1 cellular context compared by ENCODE assay signal in the genomic region with DNA sequence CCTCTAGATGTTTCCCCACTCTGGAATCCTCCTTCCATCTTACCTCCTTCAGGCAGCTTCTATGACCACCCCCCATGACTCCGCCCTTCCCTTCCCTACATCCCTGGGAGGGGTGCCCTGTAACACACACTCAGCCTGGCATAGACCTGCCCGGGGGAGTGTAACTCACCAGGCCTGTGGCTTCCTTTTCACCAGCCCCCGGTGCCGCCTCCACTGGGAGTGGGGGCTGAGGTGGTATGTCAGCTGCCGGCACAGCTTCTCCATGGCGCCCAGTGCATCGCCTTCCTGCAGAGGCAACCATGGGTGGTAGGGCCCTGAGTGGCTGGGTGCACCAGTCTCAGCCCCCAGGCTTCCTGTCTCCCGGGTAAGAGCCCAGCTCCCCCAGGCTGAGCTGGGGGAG.
TF ChIP-seq lines count a peak whose summit lies in the region.

No MANE protein-coding gene starts in this region.

TF ChIP-seq in GM23338, 12 proteins besides CTCF, POLR2A, EP300 and RAD21:
- TF ChIP-seq, protein P1, sequence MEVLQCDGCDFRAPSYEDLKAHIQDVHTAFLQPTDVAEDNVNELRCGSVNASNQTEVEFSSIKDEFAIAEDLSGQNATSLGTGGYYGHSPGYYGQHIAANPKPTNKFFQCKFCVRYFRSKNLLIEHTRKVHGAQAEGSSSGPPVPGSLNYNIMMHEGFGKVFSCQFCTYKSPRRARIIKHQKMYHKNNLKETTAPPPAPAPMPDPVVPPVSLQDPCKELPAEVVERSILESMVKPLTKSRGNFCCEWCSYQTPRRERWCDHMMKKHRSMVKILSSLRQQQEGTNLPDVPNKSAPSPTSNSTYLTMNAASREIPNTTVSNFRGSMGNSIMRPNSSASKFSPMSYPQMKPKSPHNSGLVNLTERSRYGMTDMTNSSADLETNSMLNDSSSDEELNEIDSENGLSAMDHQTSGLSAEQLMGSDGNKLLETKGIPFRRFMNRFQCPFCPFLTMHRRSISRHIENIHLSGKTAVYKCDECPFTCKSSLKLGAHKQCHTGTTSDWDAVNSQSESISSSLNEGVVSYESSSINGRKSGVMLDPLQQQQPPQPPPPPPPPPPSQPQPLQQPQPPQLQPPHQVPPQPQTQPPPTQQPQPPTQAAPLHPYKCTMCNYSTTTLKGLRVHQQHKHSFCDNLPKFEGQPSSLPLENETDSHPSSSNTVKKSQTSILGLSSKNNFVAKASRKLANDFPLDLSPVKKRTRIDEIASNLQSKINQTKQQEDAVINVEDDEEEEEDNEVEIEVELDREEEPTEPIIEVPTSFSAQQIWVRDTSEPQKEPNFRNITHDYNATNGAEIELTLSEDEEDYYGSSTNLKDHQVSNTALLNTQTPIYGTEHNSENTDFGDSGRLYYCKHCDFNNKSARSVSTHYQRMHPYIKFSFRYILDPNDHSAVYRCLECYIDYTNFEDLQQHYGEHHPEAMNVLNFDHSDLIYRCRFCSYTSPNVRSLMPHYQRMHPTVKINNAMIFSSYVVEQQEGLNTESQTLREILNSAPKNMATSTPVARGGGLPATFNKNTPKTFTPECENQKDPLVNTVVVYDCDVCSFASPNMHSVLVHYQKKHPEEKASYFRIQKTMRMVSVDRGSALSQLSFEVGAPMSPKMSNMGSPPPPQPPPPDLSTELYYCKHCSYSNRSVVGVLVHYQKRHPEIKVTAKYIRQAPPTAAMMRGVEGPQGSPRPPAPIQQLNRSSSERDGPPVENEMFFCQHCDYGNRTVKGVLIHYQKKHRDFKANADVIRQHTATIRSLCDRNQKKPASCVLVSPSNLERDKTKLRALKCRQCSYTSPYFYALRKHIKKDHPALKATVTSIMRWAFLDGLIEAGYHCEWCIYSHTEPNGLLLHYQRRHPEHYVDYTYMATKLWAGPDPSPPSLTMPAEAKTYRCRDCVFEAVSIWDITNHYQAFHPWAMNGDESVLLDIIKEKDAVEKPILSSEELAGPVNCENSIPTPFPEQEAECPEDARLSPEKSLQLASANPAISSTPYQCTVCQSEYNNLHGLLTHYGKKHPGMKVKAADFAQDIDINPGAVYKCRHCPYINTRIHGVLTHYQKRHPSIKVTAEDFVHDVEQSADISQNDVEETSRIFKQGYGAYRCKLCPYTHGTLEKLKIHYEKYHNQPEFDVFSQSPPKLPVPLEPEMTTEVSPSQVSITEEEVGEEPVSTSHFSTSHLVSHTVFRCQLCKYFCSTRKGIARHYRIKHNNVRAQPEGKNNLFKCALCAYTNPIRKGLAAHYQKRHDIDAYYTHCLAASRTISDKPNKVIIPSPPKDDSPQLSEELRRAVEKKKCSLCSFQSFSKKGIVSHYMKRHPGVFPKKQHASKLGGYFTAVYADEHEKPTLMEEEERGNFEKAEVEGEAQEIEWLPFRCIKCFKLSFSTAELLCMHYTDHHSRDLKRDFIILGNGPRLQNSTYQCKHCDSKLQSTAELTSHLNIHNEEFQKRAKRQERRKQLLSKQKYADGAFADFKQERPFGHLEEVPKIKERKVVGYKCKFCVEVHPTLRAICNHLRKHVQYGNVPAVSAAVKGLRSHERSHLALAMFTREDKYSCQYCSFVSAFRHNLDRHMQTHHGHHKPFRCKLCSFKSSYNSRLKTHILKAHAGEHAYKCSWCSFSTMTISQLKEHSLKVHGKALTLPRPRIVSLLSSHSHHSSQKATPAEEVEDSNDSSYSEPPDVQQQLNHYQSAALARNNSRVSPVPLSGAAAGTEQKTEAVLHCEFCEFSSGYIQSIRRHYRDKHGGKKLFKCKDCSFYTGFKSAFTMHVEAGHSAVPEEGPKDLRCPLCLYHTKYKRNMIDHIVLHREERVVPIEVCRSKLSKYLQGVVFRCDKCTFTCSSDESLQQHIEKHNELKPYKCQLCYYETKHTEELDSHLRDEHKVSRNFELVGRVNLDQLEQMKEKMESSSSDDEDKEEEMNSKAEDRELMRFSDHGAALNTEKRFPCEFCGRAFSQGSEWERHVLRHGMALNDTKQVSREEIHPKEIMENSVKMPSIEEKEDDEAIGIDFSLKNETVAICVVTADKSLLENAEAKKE (CRISPR knock-in tag; IDR thresholded peaks at IDR 0.05): no peak
- TF ChIP-seq POLR2AphosphoS5 (IDR thresholded peaks at IDR 0.05; ENCODE audit: low read depth) (no peak), JUNB (IDR thresholded peaks at IDR 0.05; ENCODE audit: unreplicated experiment) (no peak), ZNF114 (CRISPR knock-in tag; IDR thresholded peaks at IDR 0.05) (no peak), CREB1 (CRISPR knock-in tag; IDR thresholded peaks at IDR 0.05; ENCODE audit: low read depth) (no peak), NANOG (IDR thresholded peaks at IDR 0.05; ENCODE audit: borderline replicate concordance) (no peak), EZH2 (IDR thresholded peaks at IDR 0.05; ENCODE audit: low read depth, unreplicated experiment) (no peak), STAT1 (IDR thresholded peaks at IDR 0.05; ENCODE audit: unreplicated experiment) (no peak), EZH2phosphoT487 (IDR thresholded peaks at IDR 0.05; ENCODE audit: unreplicated experiment) (no peak), ZNF331 (CRISPR knock-in tag; IDR thresholded peaks at IDR 0.05; ENCODE audit: low read depth) (no peak)
- TF ChIP-seq, protein P2, sequence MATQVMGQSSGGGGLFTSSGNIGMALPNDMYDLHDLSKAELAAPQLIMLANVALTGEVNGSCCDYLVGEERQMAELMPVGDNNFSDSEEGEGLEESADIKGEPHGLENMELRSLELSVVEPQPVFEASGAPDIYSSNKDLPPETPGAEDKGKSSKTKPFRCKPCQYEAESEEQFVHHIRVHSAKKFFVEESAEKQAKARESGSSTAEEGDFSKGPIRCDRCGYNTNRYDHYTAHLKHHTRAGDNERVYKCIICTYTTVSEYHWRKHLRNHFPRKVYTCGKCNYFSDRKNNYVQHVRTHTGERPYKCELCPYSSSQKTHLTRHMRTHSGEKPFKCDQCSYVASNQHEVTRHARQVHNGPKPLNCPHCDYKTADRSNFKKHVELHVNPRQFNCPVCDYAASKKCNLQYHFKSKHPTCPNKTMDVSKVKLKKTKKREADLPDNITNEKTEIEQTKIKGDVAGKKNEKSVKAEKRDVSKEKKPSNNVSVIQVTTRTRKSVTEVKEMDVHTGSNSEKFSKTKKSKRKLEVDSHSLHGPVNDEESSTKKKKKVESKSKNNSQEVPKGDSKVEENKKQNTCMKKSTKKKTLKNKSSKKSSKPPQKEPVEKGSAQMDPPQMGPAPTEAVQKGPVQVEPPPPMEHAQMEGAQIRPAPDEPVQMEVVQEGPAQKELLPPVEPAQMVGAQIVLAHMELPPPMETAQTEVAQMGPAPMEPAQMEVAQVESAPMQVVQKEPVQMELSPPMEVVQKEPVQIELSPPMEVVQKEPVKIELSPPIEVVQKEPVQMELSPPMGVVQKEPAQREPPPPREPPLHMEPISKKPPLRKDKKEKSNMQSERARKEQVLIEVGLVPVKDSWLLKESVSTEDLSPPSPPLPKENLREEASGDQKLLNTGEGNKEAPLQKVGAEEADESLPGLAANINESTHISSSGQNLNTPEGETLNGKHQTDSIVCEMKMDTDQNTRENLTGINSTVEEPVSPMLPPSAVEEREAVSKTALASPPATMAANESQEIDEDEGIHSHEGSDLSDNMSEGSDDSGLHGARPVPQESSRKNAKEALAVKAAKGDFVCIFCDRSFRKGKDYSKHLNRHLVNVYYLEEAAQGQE (IDR thresholded peaks at IDR 0.05; ENCODE audit: unreplicated experiment): no peak
- TF ChIP-seq, protein P3, sequence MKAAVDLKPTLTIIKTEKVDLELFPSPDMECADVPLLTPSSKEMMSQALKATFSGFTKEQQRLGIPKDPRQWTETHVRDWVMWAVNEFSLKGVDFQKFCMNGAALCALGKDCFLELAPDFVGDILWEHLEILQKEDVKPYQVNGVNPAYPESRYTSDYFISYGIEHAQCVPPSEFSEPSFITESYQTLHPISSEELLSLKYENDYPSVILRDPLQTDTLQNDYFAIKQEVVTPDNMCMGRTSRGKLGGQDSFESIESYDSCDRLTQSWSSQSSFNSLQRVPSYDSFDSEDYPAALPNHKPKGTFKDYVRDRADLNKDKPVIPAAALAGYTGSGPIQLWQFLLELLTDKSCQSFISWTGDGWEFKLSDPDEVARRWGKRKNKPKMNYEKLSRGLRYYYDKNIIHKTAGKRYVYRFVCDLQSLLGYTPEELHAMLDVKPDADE (IDR thresholded peaks at IDR 0.05): no peak
